ENCODE assay signal across 11 cellular contexts in genomic region chr5:157486861-157487260, GRCh38. TPM values are rescaled to one million over a fixed set of nuclear protein-coding genes. Genes with fewer than 3 reads are reported as not detected.
DNase-seq lines count a peak whose midpoint lies in the region; ATAC-seq lines count a peak whose summit lies in the region.
"Had no signal": no experiment of that assay in that cellular context is flagged by ENCODE, and none has a peak within 500 bp of the region (broad histone marks: within the 10 kb centered on the region; RNA-seq: fewer than 3 reads in every experiment).

No MANE protein-coding gene starts in this region.

- no peak for DNase-seq in SW 1271 (lab: John Stamatoyannopoulos, UW)
- DNase-seq in HuH-7 (ENCODE audit: low spot score): no peak
- DNase-seq in SIG-M5 (lab: John Stamatoyannopoulos, UW): no peak
- DNase-seq: GOT3, NCI-H345, T-helper 9 cell had no signal

- ATAC-seq in GM18502 (IDR thresholded peaks at IDR 0.05; ENCODE audit: poor library complexity, unreplicated experiment) (peak; percentile 55), GM19438 (IDR thresholded peaks at IDR 0.05; ENCODE audit: low read depth, unreplicated experiment) (peak; percentile 43), HG03139 (IDR thresholded peaks at IDR 0.05; ENCODE audit: unreplicated experiment) (peak; percentile 33), esophagus mucosa (peak; percentile 44)

RNA-seq across cellular contexts. Expression of gene NIPAL4, which starts 26.8 kb away (rescaled TPM):
- total RNA-seq in esophagus mucosa: 31.2 TPM
- total RNA-seq: neural crest cell had no signal
